In genomic region chr15:42146551-42147430, GRCh38 we compare ENCODE assay signal across 1 cellular context.
TF ChIP-seq lines count a peak whose summit lies in the region.

No MANE protein-coding gene starts in this region.

TF ChIP-seq in SK-N-SH treated with all-trans-retinoic acid at 6 μM for 48 hours, 23 proteins besides CTCF, POLR2A, EP300 and RAD21 (continued from another document):
- TF ChIP-seq POU6F1 (CRISPR knock-in tag; IDR thresholded peaks at IDR 0.05; ENCODE audit: borderline replicate concordance, low read depth) (no peak), ZNF70 (CRISPR knock-in tag; IDR thresholded peaks at IDR 0.05) (no peak), ZC3H10 (CRISPR knock-in tag; IDR thresholded peaks at IDR 0.05) (no peak), ZFP30 (CRISPR knock-in tag; IDR thresholded peaks at IDR 0.05) (no peak), ZFP3 (CRISPR knock-in tag; IDR thresholded peaks at IDR 0.05) (no peak), GLIS3 (CRISPR knock-in tag; IDR thresholded peaks at IDR 0.05) (no peak), ISL1 (CRISPR knock-in tag; IDR thresholded peaks at IDR 0.05) (no peak), CSDC2 (CRISPR knock-in tag; IDR thresholded peaks at IDR 0.05) (no peak), RARB (CRISPR knock-in tag; IDR thresholded peaks at IDR 0.05) (no peak), TSHZ2 (CRISPR knock-in tag; IDR thresholded peaks at IDR 0.05) (no peak), TOX (CRISPR knock-in tag; IDR thresholded peaks at IDR 0.05; ENCODE audit: borderline replicate concordance) (no peak), ARNTL (CRISPR knock-in tag; IDR thresholded peaks at IDR 0.05; ENCODE audit: borderline replicate concordance, low read depth) (no peak), PPARA (CRISPR knock-in tag; IDR thresholded peaks at IDR 0.05; ENCODE audit: borderline replicate concordance) (no peak), TCF4 (CRISPR knock-in tag; IDR thresholded peaks at IDR 0.05; ENCODE audit: borderline replicate concordance) (no peak)
